ENCODE assay signal across 15 cellular contexts in genomic region chr6:55826941-55827340, GRCh38. TPM values are rescaled to one million over a fixed set of nuclear protein-coding genes. Genes with fewer than 3 reads are reported as not detected.
DNase-seq lines count a peak whose midpoint lies in the region; FAIRE-seq and TF ChIP-seq lines count a peak whose summit lies in the region.
"Had no signal": no experiment of that assay in that cellular context is flagged by ENCODE, and none has a peak within 500 bp of the region (broad histone marks: within the 10 kb centered on the region; RNA-seq: fewer than 3 reads in every experiment).

No MANE protein-coding gene starts in this region.

- no peaks in the 10 kb centered on the region for H3K9me3 Mint-ChIP-seq in type B pancreatic cell

- no peak overlapping the region for H3K4ac ChIP-seq in mesendoderm (ENCODE audit: low read depth, low read length)

- H3K23ac ChIP-seq in mesendoderm (ENCODE audit: low read length) = no peak overlapping the region

- H2BK5ac ChIP-seq in mesendoderm (ENCODE audit: low read length) = no peak overlapping the region

- no peaks in the 10 kb centered on the region for H3K36me3 ChIP-seq in mesendoderm (ENCODE audit: control insufficient read depth, insufficient read depth, low read length)
- H3K36me3 ChIP-seq: BLaER1 treated with 17β-estradiol and CSF1 and Interleukin-3, amounts not matched to agents 10 nM and 100 nM had no signal

- no peak overlapping the region for H4K8ac ChIP-seq in mesendoderm (ENCODE audit: low read depth, low read length)

- DNase-seq in H54 (ENCODE audit: insufficient read length, low spot score) = no peak
- DNase-seq in SK-N-DZ (ENCODE audit: low spot score) = peak; percentile 39
- DNase-seq in mesendoderm = peak; percentile 14
- DNase-seq in type B pancreatic cell (ENCODE audit: extremely low spot score, unreplicated experiment) = no peak
- DNase-seq in activated naive CD4-positive, alpha-beta T cell treated with anti-CD3 and anti-CD28 coated beads, Interleukin-2, amount 50 U/mL, for 16 hours = no peak
- no peak for DNase-seq in T-helper 9 cell
- no peak for DNase-seq in NCI-H446 treated with DMSO at 0.1 percent for 48 hours (lab: John Stamatoyannopoulos, UW)
- DNase-seq: KG1, NCI-H1417, NCI-H2029, NCI-H524 treated with DMSO at 0.1 percent for 48 hours, OCI-M1 had no signal

- H3K27ac Mint-ChIP-seq in type B pancreatic cell = no peak overlapping the region

- no peak for TF ChIP-seq CTCF in type B pancreatic cell (conservative IDR thresholded peaks at IDR 0.05)

- no peak overlapping the region for H3K4me2 ChIP-seq in mesendoderm (ENCODE audit: low read length)
- H3K4me2 ChIP-seq: BLaER1 treated with 17β-estradiol and CSF1 and Interleukin-3, amounts not matched to agents 10 nM and 100 nM had no signal

- no peak overlapping the region for H3K9ac ChIP-seq in mesendoderm (ENCODE audit: low read length)
- H3K9ac ChIP-seq: BLaER1 treated with 17β-estradiol and CSF1 and Interleukin-3, amounts not matched to agents 10 nM and 100 nM had no signal

- peaks cover 7% of the 10 kb centered on the region for H3K27me3 Mint-ChIP-seq in type B pancreatic cell

- H3K79me2 ChIP-seq in mesendoderm (ENCODE audit: control insufficient read depth, insufficient read depth, low read length) = no peaks in the 10 kb centered on the region

- H2BK120ac ChIP-seq in mesendoderm (ENCODE audit: low read depth, low read length) = no peak overlapping the region

- no peak overlapping the region for H3K56ac ChIP-seq in mesendoderm (ENCODE audit: low read length)

- H3K36me3 Mint-ChIP-seq in type B pancreatic cell = no peaks in the 10 kb centered on the region

- no peak overlapping the region for H2AK5ac ChIP-seq in mesendoderm (ENCODE audit: low read length)

- no peaks in the 10 kb centered on the region for H3K27me3 ChIP-seq in mesendoderm (ENCODE audit: insufficient read depth, low read length, poor library complexity)
- H3K27me3 ChIP-seq: BLaER1 treated with 17β-estradiol and CSF1 and Interleukin-3, amounts not matched to agents 10 nM and 100 nM had no signal

- H3K27ac ChIP-seq in mesendoderm (ENCODE audit: low read depth, low read length) = no peak overlapping the region
- H3K27ac ChIP-seq: BLaER1 treated with 17β-estradiol and CSF1 and Interleukin-3, amounts not matched to agents 10 nM and 100 nM; HL-60 had no signal

- no peak for TF ChIP-seq POLR2A in H54 (IDR thresholded peaks at IDR 0.05; ENCODE audit: low read depth, low read length)

- peak overlapping the region; percentile 8 for H3K4me3 Mint-ChIP-seq in type B pancreatic cell

- no peak overlapping the region for H3K4me3 ChIP-seq in mesendoderm (ENCODE audit: low read length)
- H3K4me3 ChIP-seq: BLaER1 treated with 17β-estradiol and CSF1 and Interleukin-3, amounts not matched to agents 10 nM and 100 nM had no signal

- H3K18ac ChIP-seq in mesendoderm (ENCODE audit: low read length) = no peak overlapping the region

- no peaks in the 10 kb centered on the region for H3K4me1 ChIP-seq in mesendoderm (ENCODE audit: control insufficient read depth, low read depth, low read length)
- H3K4me1 ChIP-seq: BLaER1 treated with 17β-estradiol and CSF1 and Interleukin-3, amounts not matched to agents 10 nM and 100 nM had no signal

- no peak overlapping the region for H2BK15ac ChIP-seq in mesendoderm (replicated peaks; ENCODE audit: low read depth)

- no CpG with 5 or more reads among the region's 1 CpG for WGBS in mesendoderm (ENCODE audit: extremely low coverage, insufficient coverage, low lambda C conversion rate)

- H3K79me1 ChIP-seq in mesendoderm (ENCODE audit: low read length) = no peaks in the 10 kb centered on the region

- H4K5ac ChIP-seq in mesendoderm (ENCODE audit: low read length) = no peak overlapping the region

- FAIRE-seq in H54 (lab: Jason Lieb, UNC) = peak; percentile 45

- peaks cover 31% of the 10 kb centered on the region for H3K4me1 Mint-ChIP-seq in type B pancreatic cell (ENCODE audit: unreplicated experiment)

RNA-seq across cellular contexts. Expression of gene BMP5, which starts 48.4 kb away (rescaled TPM):
- 0.09 and 0.13 TPM in 2 replicates for polyA plus RNA-seq in SK-N-DZ (2014; cell fraction: cytosol; rRNA removed)
- 0.28 and 0.35 TPM in 2 replicates for polyA plus RNA-seq in SK-N-DZ (2014; cell fraction: nucleus; rRNA removed)
- 0.01 TPM for polyA plus RNA-seq in mesendoderm (2013, experiment 1 of 2)
- 0.04 TPM for polyA plus RNA-seq in mesendoderm (2013, experiment 2 of 2)
- total RNA-seq in type B pancreatic cell (ENCODE audit: low replicate concordance) = 5.6 and 12.4 TPM in 2 replicates
- total RNA-seq: SK-MEL-5 had no signal

Comparison
In these comparisons a context has a peak if more than half of its experiments do, and no peak if none do; other contexts are left out.
1. DNase-seq: peak in SK-N-DZ (single experiment) and mesendoderm (single experiment); none in H54 (single experiment), type B pancreatic cell (single experiment), activated naive CD4-positive, alpha-beta T cell treated with anti-CD3 and anti-CD28 coated beads, Interleukin-2, amount 50 U/mL, for 16 hours (single experiment), T-helper 9 cell (single experiment) and NCI-H446 treated with DMSO at 0.1 percent for 48 hours (single experiment).